2 cellular contexts compared by ENCODE assay signal in the genomic region with DNA sequence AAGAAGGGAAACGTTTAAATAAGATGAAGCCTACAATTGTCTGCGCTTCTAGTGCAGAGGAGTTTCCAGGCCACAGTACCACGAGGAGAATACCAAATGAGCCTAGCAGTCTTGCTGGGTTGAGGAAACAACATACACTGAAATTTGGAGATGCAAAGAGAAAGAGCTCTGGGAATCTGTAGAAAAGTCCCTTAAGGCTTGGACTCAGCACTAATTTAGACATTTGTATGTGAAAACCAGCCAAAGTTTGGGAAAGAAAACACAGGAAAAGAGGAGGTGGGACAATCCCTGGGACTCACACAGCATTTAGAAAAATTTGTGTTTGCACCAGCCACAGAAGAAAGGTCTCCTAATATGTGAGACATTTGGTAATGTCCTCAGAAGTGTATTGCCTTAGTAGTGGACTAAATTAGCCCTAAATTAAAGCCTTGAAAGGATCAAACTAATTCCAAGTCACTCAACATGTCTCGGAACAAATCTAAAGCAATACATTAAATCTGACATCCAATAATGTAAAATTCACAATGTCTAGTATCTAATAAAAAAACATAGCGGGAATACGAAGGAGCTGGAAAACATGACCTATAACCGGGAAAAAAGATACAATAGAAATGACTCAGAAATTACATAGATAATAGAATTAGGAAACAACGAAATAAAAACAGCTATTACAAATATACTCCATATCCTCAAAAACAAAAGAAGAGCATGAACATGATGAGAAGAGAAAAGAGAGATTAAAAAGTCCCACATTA.
TF ChIP-seq lines count a peak whose summit lies in the region.

No MANE protein-coding gene starts in this region.

TF ChIP-seq in K562, 482 proteins besides CTCF, POLR2A, EP300 and RAD21:
- TF ChIP-seq MEIS2 (IDR thresholded peaks at IDR 0.05; ENCODE audit: partially characterized antibody) (no peak), TCFL5 (CRISPR knock-in tag; conservative IDR thresholded peaks at IDR 0.05) (no peak), CCAR2 (IDR thresholded peaks at IDR 0.05; ENCODE audit: low read depth, low read length) (no peak), NR2F6 (CRISPR knock-in tag; IDR thresholded peaks at IDR 0.05) (no peak), ZNF785 (CRISPR knock-in tag; IDR thresholded peaks at IDR 0.05) (no peak), SRSF1 (IDR thresholded peaks at IDR 0.05; ENCODE audit: low read depth, low read length) (no peak), SMARCE1 (IDR thresholded peaks at IDR 0.05) (no peak), CREM (IDR thresholded peaks at IDR 0.05; ENCODE audit: low read depth) (no peak), HMG20B (CRISPR knock-in tag; IDR thresholded peaks at IDR 0.05) (no peak), ZNF24 (IDR thresholded peaks at IDR 0.05) (no peak), HSF4 (CRISPR knock-in tag; IDR thresholded peaks at IDR 0.05; ENCODE audit: borderline replicate concordance) (no peak), BRD4 (IDR thresholded peaks at IDR 0.05) (no peak), ZNF780A (CRISPR knock-in tag; IDR thresholded peaks at IDR 0.05) (no peak)
- TF ChIP-seq, protein P1, sequence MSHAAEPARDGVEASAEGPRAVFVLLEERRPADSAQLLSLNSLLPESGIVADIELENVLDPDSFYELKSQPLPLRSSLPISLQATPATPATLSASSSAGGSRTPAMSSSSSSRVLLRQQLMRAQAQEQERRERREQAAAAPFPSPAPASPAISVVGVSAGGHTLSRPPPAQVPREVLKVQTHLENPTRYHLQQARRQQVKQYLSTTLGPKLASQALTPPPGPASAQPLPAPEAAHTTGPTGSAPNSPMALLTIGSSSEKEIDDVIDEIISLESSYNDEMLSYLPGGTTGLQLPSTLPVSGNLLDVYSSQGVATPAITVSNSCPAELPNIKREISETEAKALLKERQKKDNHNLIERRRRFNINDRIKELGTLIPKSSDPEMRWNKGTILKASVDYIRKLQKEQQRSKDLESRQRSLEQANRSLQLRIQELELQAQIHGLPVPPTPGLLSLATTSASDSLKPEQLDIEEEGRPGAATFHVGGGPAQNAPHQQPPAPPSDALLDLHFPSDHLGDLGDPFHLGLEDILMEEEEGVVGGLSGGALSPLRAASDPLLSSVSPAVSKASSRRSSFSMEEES (CRISPR knock-in tag; IDR thresholded peaks at IDR 0.05): no peak
TF ChIP-seq in K562: peak in this region for 0.

TF ChIP-seq in endothelial cell of umbilical vein, 7 proteins besides CTCF, POLR2A, EP300 and RAD21:
- TF ChIP-seq GATA2 (IDR thresholded peaks at IDR 0.05; ENCODE audit: insufficient read depth, insufficient read length, low read depth, low read length) (no peak), FOS (IDR thresholded peaks at IDR 0.05; ENCODE audit: borderline replicate concordance, insufficient read depth, low read length) (peak; percentile 45), JUN (IDR thresholded peaks at IDR 0.05; ENCODE audit: borderline replicate concordance, insufficient read depth, insufficient read length, low read depth) (peak; percentile 70)
